ENCODE assay signal across 9 cellular contexts in genomic region chr6:68778356-68779020, GRCh38.
DNase-seq lines count a peak whose midpoint lies in the region; ATAC-seq and TF ChIP-seq lines count a peak whose summit lies in the region.
"Had no signal": no experiment of that assay in that cellular context is flagged by ENCODE, and none has a peak within 500 bp of the region (broad histone marks: within the 10 kb centered on the region; RNA-seq: fewer than 3 reads in every experiment).

No MANE protein-coding gene starts in this region.

- DNase-seq in GM03348 (ENCODE audit: low spot score) (peak; percentile 16), KBM-7 (peak; percentile 49), RPMI8226 (peak; percentile 55), esophagus muscularis mucosa (ENCODE audit: extremely low spot score) (no peak), neural crest cell (ENCODE audit: low read depth, low spot score) (peak; percentile 8), GM19240 (ENCODE audit: insufficient read length, low spot score) (no peak)

- H3K4me1 ChIP-seq in esophagus muscularis mucosa, result peaks cover 0 to 4% (median 0%) of the 10 kb centered on the region in 4 donors

- no peaks in the 10 kb centered on the region for H3K27me3 ChIP-seq in esophagus muscularis mucosa

- H3K36me3 ChIP-seq in esophagus muscularis mucosa, result no peaks in the 10 kb centered on the region

- H3K4me3 Mint-ChIP-seq in neural crest cell, result no peak overlapping the region
- H3K4me3 Mint-ChIP-seq: naive thymus-derived CD8-positive, alpha-beta T cell had no signal

- no peak for TF ChIP-seq POLR2A in esophagus muscularis mucosa (IDR thresholded peaks at IDR 0.05; ENCODE audit: low read depth)

- intact Hi-C loops in esophagus muscularis mucosa (cut with DNase I), result loop anchor here (5.0 kb wide), 1 partner anchor 141 kb away; the partner anchor contains the start of gene ADGRB3

- peaks cover 5% of the 10 kb centered on the region for H3K36me3 Mint-ChIP-seq in neural crest cell (ENCODE audit: low read depth)
- H3K36me3 Mint-ChIP-seq: naive thymus-derived CD8-positive, alpha-beta T cell had no signal

- peaks cover 17% of the 10 kb centered on the region for H3K4me1 Mint-ChIP-seq in neural crest cell
- H3K4me1 Mint-ChIP-seq: naive thymus-derived CD8-positive, alpha-beta T cell had no signal

- H3K27me3 Mint-ChIP-seq in neural crest cell (ENCODE audit: low read depth), result no peaks in the 10 kb centered on the region
- H3K27me3 Mint-ChIP-seq: naive thymus-derived CD8-positive, alpha-beta T cell had no signal

- no peak overlapping the region for H3K27ac ChIP-seq in esophagus muscularis mucosa (replicated peaks in 1 of 4)

- ATAC-seq in HG03442 (IDR thresholded peaks at IDR 0.05; ENCODE audit: unreplicated experiment), result no peak
- ATAC-seq in GM18873 (IDR thresholded peaks at IDR 0.05; ENCODE audit: low FRiP score, unreplicated experiment), result no peak
- ATAC-seq: naive thymus-derived CD8-positive, alpha-beta T cell had no signal

- TF ChIP-seq EP300 in esophagus muscularis mucosa (IDR thresholded peaks at IDR 0.05), result no peak

- TF ChIP-seq CTCF in esophagus muscularis mucosa (IDR thresholded peaks at IDR 0.05), result peak; percentile 33 to 44 (median 35)
- TF ChIP-seq CTCF in neural crest cell (conservative IDR thresholded peaks at IDR 0.05), result peak; percentile 78

- no peak overlapping the region for H3K27ac Mint-ChIP-seq in neural crest cell (ENCODE audit: unreplicated experiment)
- H3K27ac Mint-ChIP-seq: naive thymus-derived CD8-positive, alpha-beta T cell had no signal

- in situ Hi-C loops in KBM-7 (cut with MboI; ENCODE audit: low pct_unique_long_range_greater_than_20kb, low sequenced_read_pairs), result no loop called here

- H3K9me3 ChIP-seq in esophagus muscularis mucosa, result no peaks in the 10 kb centered on the region

- 53% methylated on average over 5 of the region's 5 CpGs for WGBS in esophagus muscularis mucosa

- no peak overlapping the region for H3K4me3 ChIP-seq in esophagus muscularis mucosa

- peaks cover 5% of the 10 kb centered on the region for H3K9me3 Mint-ChIP-seq in neural crest cell

Comparison
In these comparisons a context has a peak if more than half of its experiments do, and no peak if none do; other contexts are left out.
1. DNase-seq: peak in GM03348 (single experiment), KBM-7 (single experiment), RPMI8226 (single experiment) and neural crest cell (single experiment); none in esophagus muscularis mucosa (single experiment) and GM19240 (single experiment).